ENCODE assay signal across 19 cellular contexts in the genomic region with DNA sequence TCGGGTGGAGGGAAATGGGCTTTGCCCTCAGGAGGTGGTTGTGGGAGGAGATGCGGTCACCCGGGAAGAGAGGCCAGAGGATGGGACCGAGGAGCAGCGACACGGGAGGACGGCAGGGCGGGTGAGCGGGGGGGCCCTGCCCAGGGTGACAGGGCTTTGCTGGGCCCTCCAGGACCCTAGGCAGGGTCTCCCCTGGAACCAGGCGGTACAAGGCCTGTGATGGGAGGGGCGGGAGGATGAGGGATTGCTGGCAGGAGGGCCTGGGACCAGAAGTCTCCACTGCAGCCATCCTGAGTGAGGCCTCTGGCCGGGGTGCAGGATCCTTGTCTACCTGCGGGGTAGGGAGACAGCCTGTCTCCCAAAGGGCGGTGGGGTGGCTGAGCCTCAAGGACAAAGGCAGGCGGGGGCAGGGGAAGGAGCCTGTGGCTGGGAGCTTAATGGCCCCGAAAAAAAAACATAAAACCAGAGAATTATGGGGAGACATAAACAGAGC.
DNase-seq lines count a peak whose midpoint lies in the region; ATAC-seq and TF ChIP-seq lines count a peak whose summit lies in the region.
"Had no signal": no experiment of that assay in that cellular context is flagged by ENCODE, and none has a peak within 500 bp of the region (broad histone marks: within the 10 kb centered on the region; RNA-seq: fewer than 3 reads in every experiment).

No MANE protein-coding gene starts in this region.

- H2AFZ ChIP-seq in Karpas-422 (ENCODE audit: low read length) (no peak overlapping the region), hepatocyte (no peak overlapping the region)

- H3K4me3 Mint-ChIP-seq in Caco-2 (ENCODE audit: unreplicated experiment), result no peak overlapping the region
- no peak overlapping the region for H3K4me3 Mint-ChIP-seq in naive thymus-derived CD4-positive, alpha-beta T cell
- H3K4me3 Mint-ChIP-seq: activated CD4-positive, alpha-beta T cell treated with anti-CD3 and anti-CD28 coated beads, Interleukin-2, amount 10 ng/mL, durations not matched to agents 7 days and 5 days; B cell; natural killer cell treated with Interleukin-12 subunit alpha and Interleukin-12 subunit beta and Interleukin-15 and Interleukin-18, amount 100 ng/mL, for 72 hours had no signal

- no peaks in the 10 kb centered on the region for H3K27me3 Mint-ChIP-seq in Caco-2 (ENCODE audit: insufficient read depth, unreplicated experiment)
- no peaks in the 10 kb centered on the region for H3K27me3 Mint-ChIP-seq in naive thymus-derived CD4-positive, alpha-beta T cell
- H3K27me3 Mint-ChIP-seq: activated CD4-positive, alpha-beta T cell treated with anti-CD3 and anti-CD28 coated beads, Interleukin-2, amount 10 ng/mL, durations not matched to agents 7 days and 5 days; B cell; natural killer cell treated with Interleukin-12 subunit alpha and Interleukin-12 subunit beta and Interleukin-15 and Interleukin-18, amount 100 ng/mL, for 72 hours had no signal

- H3K9me2 ChIP-seq in Karpas-422 (replicated peaks; ENCODE audit: insufficient read depth, low read length) (no peaks in the 10 kb centered on the region), hepatocyte (replicated peaks; ENCODE audit: insufficient read depth) (no peaks in the 10 kb centered on the region)

- DNase-seq in Caco-2, result no peak
- no peak for DNase-seq in Karpas-422
- DNase-seq in hepatocyte (ENCODE audit: low spot score), result no peak
- peak; percentile 48 for DNase-seq in retina
- DNase-seq in foreskin fibroblast, result no peak
- DNase-seq in naive thymus-derived CD4-positive, alpha-beta T cell, result no peak
- DNase-seq in SW480 (ENCODE audit: low spot score), result no peak
- no peak for DNase-seq in caudate nucleus (lab: John Stamatoyannopoulos, UW)
- DNase-seq: activated CD4-positive, alpha-beta T cell treated with anti-CD3 and anti-CD28 coated beads, Interleukin-2, amount 10 ng/mL, durations not matched to agents 7 days and 5 days; activated naive CD4-positive, alpha-beta T cell treated with anti-CD3 and anti-CD28 coated beads, Interleukin-2, amount 50 U/mL, for 16 hours; activated T-cell treated with anti-CD3 and anti-CD28 coated beads for 4 hours; effector CD8-positive, alpha-beta T cell; lower lobe of right lung; NCI-H526; stimulated activated CD4-positive, alpha-beta T cell treated with anti-CD3 and anti-CD28 coated beads, Interleukin-4, amount 100 ng/mL, for 24 hours; stimulated activated CD8-positive, alpha-beta memory T cell treated with anti-CD3 and anti-CD28 coated beads, Interleukin-4, amount 100 ng/mL, for 48 hours had no signal

- no TSS peak for BruUV-seq in Caco-2 (replicated peaks; lab: Mats Ljungman, UMichigan)

- peaks cover 21% of the 10 kb centered on the region for H3K36me3 Mint-ChIP-seq in Caco-2 (ENCODE audit: insufficient read depth, unreplicated experiment)
- peaks cover 0 to under 1% (median 0%) of the 10 kb centered on the region in 5 donors for H3K36me3 Mint-ChIP-seq in naive thymus-derived CD4-positive, alpha-beta T cell
- H3K36me3 Mint-ChIP-seq: natural killer cell treated with Interleukin-12 subunit alpha and Interleukin-12 subunit beta and Interleukin-15 and Interleukin-18, amount 100 ng/mL, for 72 hours had no signal

- H3K4me1 Mint-ChIP-seq in Caco-2 (ENCODE audit: low read depth, unreplicated experiment), result peaks cover 6% of the 10 kb centered on the region
- H3K4me1 Mint-ChIP-seq in naive thymus-derived CD4-positive, alpha-beta T cell, result peaks cover 14 to 35% (median 21%) of the 10 kb centered on the region in 7 donors

- no peaks in the 10 kb centered on the region for H3K9me3 ChIP-seq in Caco-2
- no peaks in the 10 kb centered on the region for H3K9me3 ChIP-seq in Karpas-422 (ENCODE audit: low read length)
- H3K9me3 ChIP-seq in hepatocyte (ENCODE audit: low read depth), result no peaks in the 10 kb centered on the region
- no peaks in the 10 kb centered on the region for H3K9me3 ChIP-seq in naive thymus-derived CD4-positive, alpha-beta T cell (ENCODE audit: control insufficient read depth in 2 of 3, low read length in 3 of 3)
- H3K9me3 ChIP-seq: lower lobe of right lung had no signal

- POLR2A ChIA-PET in Caco-2 (lab: Charles Lee), result interaction anchor here (1.4 kb wide), 1 partner anchor 67 kb away, joined by 4 read pairs; the partner anchor contains the start of gene SREBF1
- POLR2A ChIA-PET in naive thymus-derived CD4-positive, alpha-beta T cell (lab: Charles Lee), result no interaction called here

- peak overlapping the region; percentile 95 for H3K9ac ChIP-seq in Karpas-422 (ENCODE audit: low read length)

- ATAC-seq in naive thymus-derived CD4-positive, alpha-beta T cell, result no peak
- ATAC-seq: lower lobe of right lung; natural killer cell treated with Interleukin-12 subunit alpha and Interleukin-12 subunit beta and Interleukin-15 and Interleukin-18, amount 100 ng/mL, for 72 hours had no signal

- peak overlapping the region; percentile 50 for H3K27ac Mint-ChIP-seq in Caco-2 (ENCODE audit: unreplicated experiment)
- no peak overlapping the region for H3K27ac Mint-ChIP-seq in naive thymus-derived CD4-positive, alpha-beta T cell
- H3K27ac Mint-ChIP-seq: activated CD4-positive, alpha-beta T cell treated with anti-CD3 and anti-CD28 coated beads, Interleukin-2, amount 10 ng/mL, durations not matched to agents 7 days and 5 days; B cell; natural killer cell treated with Interleukin-12 subunit alpha and Interleukin-12 subunit beta and Interleukin-15 and Interleukin-18, amount 100 ng/mL, for 72 hours had no signal

- no peak overlapping the region for H3K4me3 ChIP-seq in Caco-2 (ENCODE audit: low read depth, low read length)
- peak overlapping the region; percentile 62; the same call in 1 of the 2 replicates for H3K4me3 ChIP-seq in Karpas-422 (ENCODE audit: low read length)
- no peak overlapping the region for H3K4me3 ChIP-seq in hepatocyte
- no peak overlapping the region for H3K4me3 ChIP-seq in foreskin fibroblast (ENCODE audit: low read depth in 1 of 2, low read length in 2 of 2)
- H3K4me3 ChIP-seq in naive thymus-derived CD4-positive, alpha-beta T cell (ENCODE audit: low read length), result no peak overlapping the region
- H3K4me3 ChIP-seq: lower lobe of right lung, skin epidermis had no signal

- no peak for TF ChIP-seq CTCF in Caco-2 (IDR thresholded peaks at IDR 0.05; ENCODE audit: insufficient read depth in 1 of 2, low read depth in 1 of 2, low read length in 1 of 2, severe bottlenecking in 1 of 2, unreplicated experiment in 1 of 2)
- TF ChIP-seq CTCF in hepatocyte (IDR thresholded peaks at IDR 0.05; ENCODE audit: poor library complexity), result no peak
- TF ChIP-seq CTCF in foreskin fibroblast (IDR thresholded peaks at IDR 0.05; ENCODE audit: low read depth, low read length), result no peak

- H3K27ac ChIP-seq in Karpas-422 (ENCODE audit: low read length) (peak overlapping the region; percentile 99), hepatocyte (peak overlapping the region; percentile 82), caudate nucleus (ENCODE audit: low read depth, low read length) (no peak overlapping the region)
- H3K27ac ChIP-seq in naive thymus-derived CD4-positive, alpha-beta T cell (ENCODE audit: low read depth, low read length), result no peak overlapping the region
- H3K27ac ChIP-seq: lower lobe of right lung had no signal

- H3K4me1 ChIP-seq in Caco-2 (no peaks in the 10 kb centered on the region), Karpas-422 (ENCODE audit: low read length) (peaks cover 96% of the 10 kb centered on the region), hepatocyte (ENCODE audit: insufficient read depth) (peaks cover 63% of the 10 kb centered on the region)
- peaks cover 0 to 7% of the 10 kb centered on the region in 2 donors for H3K4me1 ChIP-seq in naive thymus-derived CD4-positive, alpha-beta T cell (ENCODE audit: control insufficient read depth in 2 of 2, insufficient read depth in 2 of 2, low read length in 2 of 2)

- peaks cover 59% of the 10 kb centered on the region for H3K79me2 ChIP-seq in Karpas-422 (ENCODE audit: low read length)
- peaks cover 97% of the 10 kb centered on the region for H3K79me2 ChIP-seq in hepatocyte

- CTCF ChIA-PET in Caco-2 (lab: Charles Lee), result no interaction called here
- CTCF ChIA-PET in naive thymus-derived CD4-positive, alpha-beta T cell (lab: Charles Lee), result no interaction called here

- H3K4me2 ChIP-seq in Karpas-422 (ENCODE audit: low read depth, low read length, poor library complexity, severe bottlenecking), result peak overlapping the region; percentile 81
- peak overlapping the region; percentile 27 for H3K4me2 ChIP-seq in hepatocyte

- no peaks in the 10 kb centered on the region for H4K20me1 ChIP-seq in Karpas-422 (ENCODE audit: insufficient read depth, low read depth, low read length)
- H4K20me1 ChIP-seq in hepatocyte (ENCODE audit: insufficient read depth, poor library complexity, severe bottlenecking), result peaks cover 60% of the 10 kb centered on the region

- WGBS in hepatocyte (ENCODE audit: low lambda C conversion rate, missing lambda C conversion rate), result 57% methylated on average over 9 of the region's 16 CpGs

- H3K27me3 ChIP-seq in Caco-2 (replicated peaks; ENCODE audit: control insufficient read depth, insufficient read depth, low read length), result no peaks in the 10 kb centered on the region
- no peaks in the 10 kb centered on the region for H3K27me3 ChIP-seq in Karpas-422 (ENCODE audit: low read length)
- no peaks in the 10 kb centered on the region for H3K27me3 ChIP-seq in hepatocyte
- H3K27me3 ChIP-seq in naive thymus-derived CD4-positive, alpha-beta T cell (ENCODE audit: control insufficient read depth in 2 of 2, insufficient read depth in 2 of 2, low read length in 2 of 2), result no peaks in the 10 kb centered on the region

- H3K36me3 ChIP-seq in Caco-2 (ENCODE audit: control insufficient read depth, insufficient read depth, low read length), result no peaks in the 10 kb centered on the region
- H3K36me3 ChIP-seq in Karpas-422 (ENCODE audit: insufficient read depth, low read length), result no peaks in the 10 kb centered on the region
- no peaks in the 10 kb centered on the region for H3K36me3 ChIP-seq in hepatocyte (replicated peaks; ENCODE audit: insufficient read depth, low read depth)
- no peaks in the 10 kb centered on the region for H3K36me3 ChIP-seq in naive thymus-derived CD4-positive, alpha-beta T cell (ENCODE audit: control insufficient read depth in 2 of 3, insufficient read depth in 3 of 3, low read length in 3 of 3)

- no peaks in the 10 kb centered on the region for H3K9me3 Mint-ChIP-seq in Caco-2 (ENCODE audit: unreplicated experiment)
- no peaks in the 10 kb centered on the region for H3K9me3 Mint-ChIP-seq in naive thymus-derived CD4-positive, alpha-beta T cell
- H3K9me3 Mint-ChIP-seq: activated CD4-positive, alpha-beta T cell treated with anti-CD3 and anti-CD28 coated beads, Interleukin-2, amount 10 ng/mL, durations not matched to agents 7 days and 5 days; natural killer cell treated with Interleukin-12 subunit alpha and Interleukin-12 subunit beta and Interleukin-15 and Interleukin-18, amount 100 ng/mL, for 72 hours had no signal

- intact Hi-C loops in Caco-2 (cut with micrococcal nuclease; ENCODE audit: unreplicated experiment), result no loop called here
- intact Hi-C loops in naive thymus-derived CD4-positive, alpha-beta T cell (cut with micrococcal nuclease), result no loop called here

Comparison
In these comparisons a context has a peak if more than half of its experiments do, and no peak if none do; other contexts are left out.
1. H3K27ac ChIP-seq: peak in Karpas-422 (single experiment) and hepatocyte (single experiment); none in naive thymus-derived CD4-positive, alpha-beta T cell (single experiment) and caudate nucleus (single experiment).